ENCODE assay signal across 8 cellular contexts in genomic region chr2:28958689-28959088, GRCh38. TPM values are rescaled to one million over a fixed set of nuclear protein-coding genes. Genes with fewer than 3 reads are reported as not detected.
DNase-seq lines count a peak whose midpoint lies in the region; ATAC-seq and TF ChIP-seq lines count a peak whose summit lies in the region.

No MANE protein-coding gene starts in this region.

- H3K4me2 ChIP-seq in DOHH2 (ENCODE audit: low read length): no peak overlapping the region

- no peaks in the 10 kb centered on the region for H3K9me3 Mint-ChIP-seq in activated T-helper 2 cell treated with anti-CD3 and anti-CD28 coated beads, Interferon-gamma antibody, Interleukin-2, Interleukin-4, amounts not matched to agents 10 μg/mL and 5 μg/mL and 100 μg/mL, durations not matched to agents 14 hours and 24 hours and 36 hours
- H3K9me3 Mint-ChIP-seq in osteocyte (ENCODE audit: unreplicated experiment): no peaks in the 10 kb centered on the region

- H3K4me1 Mint-ChIP-seq in activated T-helper 2 cell treated with anti-CD3 and anti-CD28 coated beads, Interferon-gamma antibody, Interleukin-2, Interleukin-4, amounts not matched to agents 10 μg/mL and 5 μg/mL and 100 μg/mL, durations not matched to agents 14 hours and 24 hours and 36 hours (ENCODE audit: low read depth): peaks cover 13% of the 10 kb centered on the region
- peaks cover 9% of the 10 kb centered on the region for H3K4me1 Mint-ChIP-seq in osteocyte (ENCODE audit: unreplicated experiment)

- H3K9me2 ChIP-seq in DOHH2 (replicated peaks; ENCODE audit: control insufficient read depth, low read length): no peaks in the 10 kb centered on the region

- no peaks in the 10 kb centered on the region for H3K79me2 ChIP-seq in DOHH2 (ENCODE audit: control insufficient read depth, low read length)

- H3K36me3 Mint-ChIP-seq in activated T-helper 2 cell treated with anti-CD3 and anti-CD28 coated beads, Interferon-gamma antibody, Interleukin-2, Interleukin-4, amounts not matched to agents 10 μg/mL and 5 μg/mL and 100 μg/mL, durations not matched to agents 14 hours and 24 hours and 36 hours (ENCODE audit: low read depth): no peaks in the 10 kb centered on the region
- H3K36me3 Mint-ChIP-seq in osteocyte (ENCODE audit: unreplicated experiment): no peaks in the 10 kb centered on the region

- no peaks in the 10 kb centered on the region; the same call in 1 of the 2 replicates for H3F3A ChIP-seq in DOHH2 (ENCODE audit: control insufficient read depth, insufficient read depth)

- H3K36me3 ChIP-seq in DOHH2 (ENCODE audit: control insufficient read depth, low read length): no peaks in the 10 kb centered on the region

- peak; percentile 64 for TF ChIP-seq CTCF in DOHH2 (IDR thresholded peaks at IDR 0.05; ENCODE audit: low read depth, low read length, poor library complexity, severe bottlenecking)
- peak; percentile 73 for TF ChIP-seq CTCF in osteocyte (IDR thresholded peaks at IDR 0.05)

- H3K27ac Mint-ChIP-seq in activated T-helper 2 cell treated with anti-CD3 and anti-CD28 coated beads, Interferon-gamma antibody, Interleukin-2, Interleukin-4, amounts not matched to agents 10 μg/mL and 5 μg/mL and 100 μg/mL, durations not matched to agents 14 hours and 24 hours and 36 hours: no peak overlapping the region
- H3K27ac Mint-ChIP-seq in osteocyte (ENCODE audit: unreplicated experiment): no peak overlapping the region

- H3K4me3 ChIP-seq in DOHH2 (ENCODE audit: low read length): no peak overlapping the region
- H3K4me3 ChIP-seq in Jurkat, Clone E6-1 (ENCODE audit: low read length): no peak overlapping the region

- H3K9me3 ChIP-seq in DOHH2 (ENCODE audit: control insufficient read depth, insufficient read depth, low read length): no peaks in the 10 kb centered on the region

- H3K4me1 ChIP-seq in DOHH2 (ENCODE audit: control insufficient read depth, low read length): no peaks in the 10 kb centered on the region

- no peak overlapping the region for H3K27ac ChIP-seq in DOHH2 (ENCODE audit: low read depth, low read length)

- intact Hi-C loops in activated T-helper 2 cell treated with anti-CD3 and anti-CD28 coated beads, Interferon-gamma antibody, Interleukin-2, Interleukin-4, amounts not matched to agents 10 μg/mL and 5 μg/mL and 100 μg/mL, durations not matched to agents 14 hours and 24 hours and 36 hours (cut with micrococcal nuclease): loop anchor here (1.0 to 5.0 kb wide), 5 partner anchors 56 to 884 kb away; partner anchors contain the start of gene CLIP4

- ATAC-seq in HG03571 (IDR thresholded peaks at IDR 0.05; ENCODE audit: unreplicated experiment) (no peak), HG03439 (IDR thresholded peaks at IDR 0.05; ENCODE audit: unreplicated experiment) (no peak)

- peaks cover 7% of the 10 kb centered on the region; the same call in 1 of the 2 replicates for H3K27me3 ChIP-seq in DOHH2 (ENCODE audit: control insufficient read depth, low read length)

- peak; percentile 44 for DNase-seq in Jurkat, Clone E6-1 (ENCODE audit: low read depth, low spot score)
- DNase-seq in NOMO-1 (lab: John Stamatoyannopoulos, UW; ENCODE audit: unreplicated experiment in 2 of 2): peak; percentile 20 to 59
- peak; percentile 20 for DNase-seq in activated T-helper 2 cell treated with anti-CD3 and anti-CD28 coated beads, Interferon-gamma antibody, Interleukin-2, Interleukin-4, amounts not matched to agents 10 μg/mL and 5 μg/mL and 100 μg/mL, durations not matched to agents 14 hours and 24 hours and 36 hours (ENCODE audit: low spot score)
- peak; percentile 60 for DNase-seq in germinal center (ENCODE audit: low spot score)
- DNase-seq in osteocyte (ENCODE audit: extremely low spot score, unreplicated experiment): peak; percentile 85

- H3K4me3 Mint-ChIP-seq in activated T-helper 2 cell treated with anti-CD3 and anti-CD28 coated beads, Interferon-gamma antibody, Interleukin-2, Interleukin-4, amounts not matched to agents 10 μg/mL and 5 μg/mL and 100 μg/mL, durations not matched to agents 14 hours and 24 hours and 36 hours (ENCODE audit: low read depth): no peak overlapping the region
- H3K4me3 Mint-ChIP-seq in osteocyte (ENCODE audit: unreplicated experiment): no peak overlapping the region

- H4K20me1 ChIP-seq in DOHH2 (ENCODE audit: control insufficient read depth, insufficient read depth, low read depth, low read length): no peaks in the 10 kb centered on the region

- H3K27me3 Mint-ChIP-seq in activated T-helper 2 cell treated with anti-CD3 and anti-CD28 coated beads, Interferon-gamma antibody, Interleukin-2, Interleukin-4, amounts not matched to agents 10 μg/mL and 5 μg/mL and 100 μg/mL, durations not matched to agents 14 hours and 24 hours and 36 hours (ENCODE audit: low read depth): peaks cover 18% of the 10 kb centered on the region
- H3K27me3 Mint-ChIP-seq in osteocyte (ENCODE audit: unreplicated experiment): peaks cover 4% of the 10 kb centered on the region

RNA-seq across cellular contexts. Expression of gene TOGARAM2, which starts 22.4 kb away (rescaled TPM):
- 5.8 TPM for polyA plus RNA-seq in Jurkat, Clone E6-1 (2012; ENCODE audit: insufficient read depth, insufficient read length)
- 3.0 and 4.0 TPM in 2 replicates for total RNA-seq in activated T-helper 2 cell treated with anti-CD3 and anti-CD28 coated beads, Interferon-gamma antibody, Interleukin-2, Interleukin-4, amounts not matched to agents 10 μg/mL and 5 μg/mL and 100 μg/mL, durations not matched to agents 14 hours and 24 hours and 36 hours
- total RNA-seq in osteocyte: not detected in 2 replicates

Comparison
In these comparisons a context has a peak if more than half of its experiments do, and no peak if none do; other contexts are left out.
1. DNase-seq: peak in every context shown above with its lines; median percentile 85 in osteocyte; 60 in germinal center; 44 in Jurkat, Clone E6-1; 40 in NOMO-1; 20 in activated T-helper 2 cell treated with anti-CD3 and anti-CD28 coated beads, Interferon-gamma antibody, Interleukin-2, Interleukin-4, amounts not matched to agents 10 μg/mL and 5 μg/mL and 100 μg/mL, durations not matched to agents 14 hours and 24 hours and 36 hours.